8 cellular contexts compared by ENCODE assay signal in the genomic region with DNA sequence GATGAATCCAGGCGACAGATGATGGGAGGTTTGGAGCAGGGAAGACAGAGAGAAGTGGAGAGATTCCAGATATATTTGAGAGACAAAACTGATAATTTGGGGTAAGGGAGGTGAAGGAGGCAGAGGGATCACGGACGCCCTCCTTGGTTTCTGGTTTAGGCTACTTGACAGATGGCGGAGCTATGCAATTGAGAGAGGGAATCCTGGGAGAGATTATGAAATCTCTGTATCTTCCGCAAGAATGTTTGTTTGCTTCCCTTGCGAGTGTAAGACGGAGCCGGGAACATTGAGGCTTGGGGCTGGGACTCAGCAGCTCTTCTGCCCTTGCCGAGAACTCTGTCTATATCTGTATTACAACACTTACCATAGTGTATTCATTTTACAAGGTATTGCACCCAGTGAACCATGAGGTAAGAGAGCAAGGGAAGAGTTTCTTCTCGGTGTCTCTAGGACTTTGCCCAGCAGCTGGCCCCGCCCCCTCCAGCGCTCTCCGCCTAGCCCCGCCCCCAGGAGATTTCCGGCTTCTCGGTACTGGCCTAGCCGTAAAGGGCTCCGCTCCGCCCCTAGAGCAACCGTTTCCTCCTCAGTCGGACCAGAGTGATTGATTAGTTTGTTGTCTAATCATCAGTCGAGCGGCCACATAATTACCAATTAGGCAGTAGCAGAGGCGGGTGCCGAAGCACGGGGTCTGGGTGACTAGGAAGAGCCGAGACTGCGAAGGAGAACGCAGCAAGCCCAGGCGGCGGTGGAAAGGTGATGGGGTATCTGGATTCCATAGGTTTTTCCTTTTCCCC. TPM values are rescaled to one million over a fixed set of nuclear protein-coding genes. Genes with fewer than 3 reads are reported as not detected.
DNase-seq lines count a peak whose midpoint lies in the region; ATAC-seq, FAIRE-seq and TF ChIP-seq lines count a peak whose summit lies in the region.

A gene with protein sequence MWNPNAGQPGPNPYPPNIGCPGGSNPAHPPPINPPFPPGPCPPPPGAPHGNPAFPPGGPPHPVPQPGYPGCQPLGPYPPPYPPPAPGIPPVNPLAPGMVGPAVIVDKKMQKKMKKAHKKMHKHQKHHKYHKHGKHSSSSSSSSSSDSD (plus strand): TSS at position 695 of the 794 bp plus-strand sequence. CDS start 981 bp downstream, outside the sequence.

- H3K27ac ChIP-seq in angular gyrus (ENCODE audit: low read depth, low read length), result peak within 1 kb of the TSS; percentile 97
- peak within 1 kb of the TSS; percentile 88 for H3K27ac ChIP-seq in psoas muscle

- H3K4me1 ChIP-seq in psoas muscle, result peaks cover 11% of the 10 kb centered on the region

- no peak for FAIRE-seq in urothelium cell line (lab: Jason Lieb, UNC)

- H3K9me3 ChIP-seq in psoas muscle, result no peaks in the 10 kb centered on the region

- WGBS in psoas muscle, 3 donors, result 0 to 1% (median 1%) methylated on average over 31 of the region's 31 CpGs

- H3K4me3 ChIP-seq in psoas muscle, result peak within 1 kb of the TSS; percentile 85

- no peaks in the 10 kb centered on the region for H3K27me3 ChIP-seq in psoas muscle (ENCODE audit: insufficient read depth in 3 of 3, low read length in 2 of 3)

- no peak for TF ChIP-seq CTCF in psoas muscle (IDR thresholded peaks at IDR 0.05)

- intact Hi-C loops in left ventricle myocardium superior (cut with micrococcal nuclease) (no loop called here), psoas muscle (cut with DNase I) (no loop called here)

- peak; percentile 97 to 99 for DNase-seq in NCI-H187 (lab: John Stamatoyannopoulos, UW)
- peak; percentile 94 to 99 (median 98) for DNase-seq in T-helper 2 cell
- peak; percentile 99 for DNase-seq in left ventricle myocardium superior
- DNase-seq in psoas muscle, result peak; percentile 98 to 99
- peak; percentile 97 for DNase-seq in urothelium cell line (ENCODE audit: low spot score)

- peak; percentile 96 for ATAC-seq in GM18498 (IDR thresholded peaks at IDR 0.05; ENCODE audit: unreplicated experiment)
- ATAC-seq in HG02938 (IDR thresholded peaks at IDR 0.05; ENCODE audit: unreplicated experiment), result peak; percentile 98
- ATAC-seq in left ventricle myocardium superior, result peak; percentile 98
- ATAC-seq in psoas muscle, result peak; percentile 97 to 99 (median 98)

- H3K36me3 ChIP-seq in psoas muscle (ENCODE audit: insufficient read depth in 1 of 2, low read depth in 1 of 2), result peaks cover 2 to 28% of the 10 kb centered on the region in 2 donors

RNA-seq across cellular contexts. Expression of the gene that starts here (rescaled TPM):
- total RNA-seq in left ventricle myocardium superior (56.1 TPM), psoas muscle (10 to 100 TPM; 45.2 to 85.0 (median 62.6) TPM)
- 100 to 1,000 TPM in 1 of 3 donors, 10 to 100 TPM in 2; 65.6 to 136 (median 82.0) TPM for polyA plus RNA-seq in psoas muscle

Comparison
In these comparisons a context has a peak if more than half of its experiments do, and no peak if none do; other contexts are left out.
1. Peak in every context shown above with its lines: DNase-seq, ATAC-seq, H3K4me3 ChIP-seq and H3K27ac ChIP-seq.